Comparison of ENCODE assay signal across 1 cellular context in the genomic region with DNA sequence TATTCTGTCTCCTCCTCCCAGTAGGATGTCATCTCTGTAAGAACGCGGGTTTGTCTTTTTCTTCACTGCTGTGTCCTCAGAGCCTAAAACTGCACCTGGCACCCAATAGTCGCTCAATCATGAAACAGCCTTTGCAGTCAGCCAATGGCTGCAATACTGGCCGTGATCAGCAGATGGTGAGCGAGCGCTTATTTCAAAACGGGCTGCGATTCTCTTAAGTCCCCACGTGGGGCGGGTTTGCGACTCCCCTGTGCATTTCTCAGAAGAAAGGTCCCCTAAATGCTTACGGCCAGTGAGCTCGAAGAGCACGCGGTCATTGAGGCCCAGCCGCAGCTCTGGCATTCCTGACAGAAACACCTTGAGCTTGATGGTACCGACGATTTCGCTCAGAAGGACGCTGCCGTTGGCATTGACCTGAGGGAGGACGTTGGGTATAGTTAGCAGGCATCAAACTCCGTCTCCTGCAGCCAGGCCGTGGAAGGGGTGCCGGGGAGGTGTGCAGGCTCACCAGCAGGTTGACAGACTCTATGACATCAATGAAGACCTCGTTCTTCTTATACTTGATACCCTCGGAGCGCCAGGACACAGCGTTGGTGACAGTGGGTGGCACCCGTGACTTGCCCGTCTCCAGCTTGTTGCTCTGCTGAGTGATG.
TF ChIP-seq lines count a peak whose summit lies in the region.

No MANE protein-coding gene starts in this region.

TF ChIP-seq in HepG2, 621 proteins besides CTCF, POLR2A, EP300 and RAD21 (continued from another document and continues in another):
- TF ChIP-seq ZNF512 (CRISPR knock-in tag; IDR thresholded peaks at IDR 0.05) (0 out of 2 replicates have a peak, but pooled peaks have one; percentile 50), SRSF9 (IDR thresholded peaks at IDR 0.05; ENCODE audit: borderline replicate concordance, insufficient read depth, low read depth, low read length, poor library complexity, severe bottlenecking) (no peak), NFIC (IDR thresholded peaks at IDR 0.05; ENCODE audit: low read length) (no peak), NCOA5 (CRISPR knock-in tag; IDR thresholded peaks at IDR 0.05) (no peak), ATF1 (CRISPR knock-in tag; IDR thresholded peaks at IDR 0.05) (no peak), ATF7 (IDR thresholded peaks at IDR 0.05) (no peak), ATF7 (CRISPR knock-in tag; IDR thresholded peaks at IDR 0.05) (no peak), NFYB (CRISPR knock-in tag; IDR thresholded peaks at IDR 0.05) (peak; percentile 30; the same call in 1 of the 2 replicates), ZBTB20 (CRISPR knock-in tag; IDR thresholded peaks at IDR 0.05; ENCODE audit: borderline replicate concordance, low read depth) (no peak), CBX2 (IDR thresholded peaks at IDR 0.05; ENCODE audit: low read depth, low read length) (no peak), CBX2 (CRISPR knock-in tag; IDR thresholded peaks at IDR 0.05; ENCODE audit: low read depth) (no peak), IKZF1 (IDR thresholded peaks at IDR 0.05) (no peak), GTF3A (CRISPR knock-in tag; conservative IDR thresholded peaks at IDR 0.05) (no peak), ZNF496 (CRISPR knock-in tag; IDR thresholded peaks at IDR 0.05; ENCODE audit: insufficient replicate concordance) (no peak), UBTF (CRISPR knock-in tag; IDR thresholded peaks at IDR 0.05) (0 out of 2 replicates have a peak, but pooled peaks have one; percentile 26), ZC3H4 (CRISPR knock-in tag; IDR thresholded peaks at IDR 0.05; ENCODE audit: borderline replicate concordance) (no peak), CCDC6 (CRISPR knock-in tag; IDR thresholded peaks at IDR 0.05) (0 out of 2 replicates have a peak, but pooled peaks have one; percentile 27), TRIM22 (IDR thresholded peaks at IDR 0.05) (no peak), ZNF678 (CRISPR knock-in tag; IDR thresholded peaks at IDR 0.05) (no peak), SOX5 (CRISPR knock-in tag; IDR thresholded peaks at IDR 0.05; ENCODE audit: borderline replicate concordance) (0 out of 2 replicates have a peak, but pooled peaks have one; percentile 19), ZNF609 (CRISPR knock-in tag; IDR thresholded peaks at IDR 0.05; ENCODE audit: borderline replicate concordance) (no peak), BATF2 (CRISPR knock-in tag; IDR thresholded peaks at IDR 0.05) (no peak), ETV5 (CRISPR knock-in tag; IDR thresholded peaks at IDR 0.05; ENCODE audit: borderline replicate concordance) (no peak), ZMYM4 (CRISPR knock-in tag; IDR thresholded peaks at IDR 0.05) (no peak), MYC (CRISPR knock-in tag; IDR thresholded peaks at IDR 0.05; ENCODE audit: borderline replicate concordance) (peak; percentile 56; the same call in 1 of the 2 replicates), ZSCAN9 (CRISPR knock-in tag; IDR thresholded peaks at IDR 0.05; ENCODE audit: borderline replicate concordance) (0 out of 2 replicates have a peak, but pooled peaks have one; percentile 28)
- TF ChIP-seq, protein P1, sequence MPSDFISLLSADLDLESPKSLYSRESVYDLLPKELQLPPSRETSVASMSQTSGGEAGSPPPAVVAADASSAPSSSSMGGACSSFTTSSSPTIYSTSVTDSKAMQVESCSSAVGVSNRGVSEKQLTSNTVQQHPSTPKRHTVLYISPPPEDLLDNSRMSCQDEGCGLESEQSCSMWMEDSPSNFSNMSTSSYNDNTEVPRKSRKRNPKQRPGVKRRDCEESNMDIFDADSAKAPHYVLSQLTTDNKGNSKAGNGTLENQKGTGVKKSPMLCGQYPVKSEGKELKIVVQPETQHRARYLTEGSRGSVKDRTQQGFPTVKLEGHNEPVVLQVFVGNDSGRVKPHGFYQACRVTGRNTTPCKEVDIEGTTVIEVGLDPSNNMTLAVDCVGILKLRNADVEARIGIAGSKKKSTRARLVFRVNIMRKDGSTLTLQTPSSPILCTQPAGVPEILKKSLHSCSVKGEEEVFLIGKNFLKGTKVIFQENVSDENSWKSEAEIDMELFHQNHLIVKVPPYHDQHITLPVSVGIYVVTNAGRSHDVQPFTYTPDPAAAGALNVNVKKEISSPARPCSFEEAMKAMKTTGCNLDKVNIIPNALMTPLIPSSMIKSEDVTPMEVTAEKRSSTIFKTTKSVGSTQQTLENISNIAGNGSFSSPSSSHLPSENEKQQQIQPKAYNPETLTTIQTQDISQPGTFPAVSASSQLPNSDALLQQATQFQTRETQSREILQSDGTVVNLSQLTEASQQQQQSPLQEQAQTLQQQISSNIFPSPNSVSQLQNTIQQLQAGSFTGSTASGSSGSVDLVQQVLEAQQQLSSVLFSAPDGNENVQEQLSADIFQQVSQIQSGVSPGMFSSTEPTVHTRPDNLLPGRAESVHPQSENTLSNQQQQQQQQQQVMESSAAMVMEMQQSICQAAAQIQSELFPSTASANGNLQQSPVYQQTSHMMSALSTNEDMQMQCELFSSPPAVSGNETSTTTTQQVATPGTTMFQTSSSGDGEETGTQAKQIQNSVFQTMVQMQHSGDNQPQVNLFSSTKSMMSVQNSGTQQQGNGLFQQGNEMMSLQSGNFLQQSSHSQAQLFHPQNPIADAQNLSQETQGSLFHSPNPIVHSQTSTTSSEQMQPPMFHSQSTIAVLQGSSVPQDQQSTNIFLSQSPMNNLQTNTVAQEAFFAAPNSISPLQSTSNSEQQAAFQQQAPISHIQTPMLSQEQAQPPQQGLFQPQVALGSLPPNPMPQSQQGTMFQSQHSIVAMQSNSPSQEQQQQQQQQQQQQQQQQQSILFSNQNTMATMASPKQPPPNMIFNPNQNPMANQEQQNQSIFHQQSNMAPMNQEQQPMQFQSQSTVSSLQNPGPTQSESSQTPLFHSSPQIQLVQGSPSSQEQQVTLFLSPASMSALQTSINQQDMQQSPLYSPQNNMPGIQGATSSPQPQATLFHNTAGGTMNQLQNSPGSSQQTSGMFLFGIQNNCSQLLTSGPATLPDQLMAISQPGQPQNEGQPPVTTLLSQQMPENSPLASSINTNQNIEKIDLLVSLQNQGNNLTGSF (CRISPR knock-in tag; IDR thresholded peaks at IDR 0.05), result no peak
- TF ChIP-seq, protein P2, sequence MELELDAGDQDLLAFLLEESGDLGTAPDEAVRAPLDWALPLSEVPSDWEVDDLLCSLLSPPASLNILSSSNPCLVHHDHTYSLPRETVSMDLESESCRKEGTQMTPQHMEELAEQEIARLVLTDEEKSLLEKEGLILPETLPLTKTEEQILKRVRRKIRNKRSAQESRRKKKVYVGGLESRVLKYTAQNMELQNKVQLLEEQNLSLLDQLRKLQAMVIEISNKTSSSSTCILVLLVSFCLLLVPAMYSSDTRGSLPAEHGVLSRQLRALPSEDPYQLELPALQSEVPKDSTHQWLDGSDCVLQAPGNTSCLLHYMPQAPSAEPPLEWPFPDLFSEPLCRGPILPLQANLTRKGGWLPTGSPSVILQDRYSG (CRISPR knock-in tag; IDR thresholded peaks at IDR 0.05), result no peak
- TF ChIP-seq, protein P3, sequence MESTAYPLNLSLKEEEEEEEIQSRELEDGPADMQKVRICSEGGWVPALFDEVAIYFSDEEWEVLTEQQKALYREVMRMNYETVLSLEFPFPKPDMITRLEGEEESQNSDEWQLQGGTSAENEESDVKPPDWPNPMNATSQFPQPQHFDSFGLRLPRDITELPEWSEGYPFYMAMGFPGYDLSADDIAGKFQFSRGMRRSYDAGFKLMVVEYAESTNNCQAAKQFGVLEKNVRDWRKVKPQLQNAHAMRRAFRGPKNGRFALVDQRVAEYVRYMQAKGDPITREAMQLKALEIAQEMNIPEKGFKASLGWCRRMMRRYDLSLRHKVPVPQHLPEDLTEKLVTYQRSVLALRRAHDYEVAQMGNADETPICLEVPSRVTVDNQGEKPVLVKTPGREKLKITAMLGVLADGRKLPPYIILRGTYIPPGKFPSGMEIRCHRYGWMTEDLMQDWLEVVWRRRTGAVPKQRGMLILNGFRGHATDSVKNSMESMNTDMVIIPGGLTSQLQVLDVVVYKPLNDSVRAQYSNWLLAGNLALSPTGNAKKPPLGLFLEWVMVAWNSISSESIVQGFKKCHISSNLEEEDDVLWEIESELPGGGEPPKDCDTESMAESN (CRISPR knock-in tag; conservative IDR thresholded peaks at IDR 0.05), result no peak
- TF ChIP-seq, protein P4, sequence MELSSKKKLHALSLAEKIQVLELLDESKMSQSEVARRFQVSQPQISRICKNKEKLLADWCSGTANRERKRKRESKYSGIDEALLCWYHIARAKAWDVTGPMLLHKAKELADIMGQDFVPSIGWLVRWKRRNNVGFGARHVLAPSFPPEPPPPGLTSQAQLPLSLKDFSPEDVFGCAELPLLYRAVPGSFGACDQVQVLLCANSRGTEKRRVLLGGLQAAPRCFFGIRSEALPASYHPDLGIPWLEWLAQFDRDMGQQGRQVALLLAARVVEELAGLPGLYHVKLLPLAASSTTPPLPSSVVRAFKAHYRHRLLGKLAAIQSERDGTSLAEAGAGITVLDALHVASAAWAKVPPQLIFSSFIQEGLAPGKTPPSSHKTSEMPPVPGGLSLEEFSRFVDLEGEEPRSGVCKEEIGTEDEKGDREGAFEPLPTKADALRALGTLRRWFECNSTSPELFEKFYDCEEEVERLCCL (CRISPR knock-in tag; IDR thresholded peaks at IDR 0.05; ENCODE audit: borderline replicate concordance), result no peak
